Comparison of ENCODE assay signal across 8 cellular contexts in genomic region chr4:173231916-173232315, GRCh38.
A peak's percentile ranks its signal among the peaks of the same experiment; 100 is the strongest.
DNase-seq lines count a peak whose midpoint lies in the region; ATAC-seq and TF ChIP-seq lines count a peak whose summit lies in the region.

No MANE protein-coding gene starts in this region.

- no peaks in the 10 kb centered on the region for H3K4me1 Mint-ChIP-seq in activated naive CD4-positive, alpha-beta T cell treated with anti-CD3 and anti-CD28 coated beads, Interleukin-2, amount 10 ng/mL, durations not matched to agents 7 days and 5 days
- no peaks in the 10 kb centered on the region for H3K4me1 Mint-ChIP-seq in activated CD4-positive, alpha-beta memory T cell treated with anti-CD3 and anti-CD28 coated beads, Interleukin-2, amount 10 ng/mL, durations not matched to agents 7 days and 5 days

- no peaks in the 10 kb centered on the region for H3K27me3 ChIP-seq in hepatocyte

- no peak overlapping the region for H3K4me2 ChIP-seq in hepatocyte

- H3K36me3 ChIP-seq in hepatocyte (replicated peaks; ENCODE audit: insufficient read depth, low read depth): no peaks in the 10 kb centered on the region

- no peaks in the 10 kb centered on the region for H3K9me2 ChIP-seq in hepatocyte (replicated peaks; ENCODE audit: insufficient read depth)

- H3K79me2 ChIP-seq in hepatocyte: peaks cover 2% of the 10 kb centered on the region

- H3K4me3 Mint-ChIP-seq in activated naive CD4-positive, alpha-beta T cell treated with anti-CD3 and anti-CD28 coated beads, Interleukin-2, amount 10 ng/mL, durations not matched to agents 7 days and 5 days: no peak overlapping the region
- no peak overlapping the region for H3K4me3 Mint-ChIP-seq in activated CD4-positive, alpha-beta memory T cell treated with anti-CD3 and anti-CD28 coated beads, Interleukin-2, amount 10 ng/mL, durations not matched to agents 7 days and 5 days

- no peaks in the 10 kb centered on the region for H3K9me3 ChIP-seq in hepatocyte (ENCODE audit: low read depth)

- no peaks in the 10 kb centered on the region for H4K20me1 ChIP-seq in hepatocyte (ENCODE audit: insufficient read depth, poor library complexity, severe bottlenecking)

- WGBS in hepatocyte (ENCODE audit: low lambda C conversion rate, missing lambda C conversion rate): 80% methylated on average over 1 of the region's 1 CpG

- no peaks in the 10 kb centered on the region for H3K27me3 Mint-ChIP-seq in activated naive CD4-positive, alpha-beta T cell treated with anti-CD3 and anti-CD28 coated beads, Interleukin-2, amount 10 ng/mL, durations not matched to agents 7 days and 5 days
- no peaks in the 10 kb centered on the region for H3K27me3 Mint-ChIP-seq in activated CD4-positive, alpha-beta memory T cell treated with anti-CD3 and anti-CD28 coated beads, Interleukin-2, amount 10 ng/mL, durations not matched to agents 7 days and 5 days

- peak; percentile 44 for DNase-seq in ELR (ENCODE audit: low read depth)
- peak; percentile 24 for DNase-seq in hepatocyte (ENCODE audit: low spot score)
- no peak for DNase-seq in islet precursor cell
- no peak for DNase-seq in activated naive CD4-positive, alpha-beta T cell treated with anti-CD3 and anti-CD28 coated beads, Interleukin-2, amount 10 ng/mL, durations not matched to agents 7 days and 5 days
- no peak for DNase-seq in activated CD4-positive, alpha-beta memory T cell treated with anti-CD3 and anti-CD28 coated beads, Interleukin-2, amount 10 ng/mL, durations not matched to agents 7 days and 5 days

- CTCF ChIA-PET in activated naive CD4-positive, alpha-beta T cell treated with anti-CD3 and anti-CD28 coated beads, Interleukin-2, amount 10 ng/mL, durations not matched to agents 7 days and 5 days (lab: Charles Lee): interaction anchor here (0.7 to 1.5 kb wide), 2 partner anchors 9 to 218 kb away, joined by 4 to 5 read pairs; no protein-coding TSS in a partner anchor
- CTCF ChIA-PET in activated CD4-positive, alpha-beta memory T cell treated with anti-CD3 and anti-CD28 coated beads, Interleukin-2, amount 10 ng/mL, durations not matched to agents 7 days and 5 days (lab: Charles Lee): no interaction called here

- peak; percentile 53 for ATAC-seq in HG02642 (IDR thresholded peaks at IDR 0.05; ENCODE audit: poor library complexity, unreplicated experiment)
- peak; percentile 95 for ATAC-seq in SK-N-SH treated with all-trans-retinoic acid at 6 μM for 48 hours
- ATAC-seq in HG02840 (IDR thresholded peaks at IDR 0.05; ENCODE audit: low FRiP score, unreplicated experiment): no peak

- H3K36me3 Mint-ChIP-seq in activated naive CD4-positive, alpha-beta T cell treated with anti-CD3 and anti-CD28 coated beads, Interleukin-2, amount 10 ng/mL, durations not matched to agents 7 days and 5 days: no peaks in the 10 kb centered on the region
- H3K36me3 Mint-ChIP-seq in activated CD4-positive, alpha-beta memory T cell treated with anti-CD3 and anti-CD28 coated beads, Interleukin-2, amount 10 ng/mL, durations not matched to agents 7 days and 5 days (ENCODE audit: low read depth): no peaks in the 10 kb centered on the region

- POLR2A ChIA-PET in activated CD4-positive, alpha-beta memory T cell treated with anti-CD3 and anti-CD28 coated beads, Interleukin-2, amount 10 ng/mL, durations not matched to agents 7 days and 5 days (lab: Charles Lee): no interaction called here

- peak; percentile 34 for TF ChIP-seq CTCF in hepatocyte (IDR thresholded peaks at IDR 0.05; ENCODE audit: poor library complexity)

- no peak overlapping the region for H2AFZ ChIP-seq in hepatocyte

- no peaks in the 10 kb centered on the region for H3K9me3 Mint-ChIP-seq in activated naive CD4-positive, alpha-beta T cell treated with anti-CD3 and anti-CD28 coated beads, Interleukin-2, amount 10 ng/mL, durations not matched to agents 7 days and 5 days
- no peaks in the 10 kb centered on the region for H3K9me3 Mint-ChIP-seq in activated CD4-positive, alpha-beta memory T cell treated with anti-CD3 and anti-CD28 coated beads, Interleukin-2, amount 10 ng/mL, durations not matched to agents 7 days and 5 days

- peaks cover 6% of the 10 kb centered on the region for H3K4me1 ChIP-seq in hepatocyte (ENCODE audit: insufficient read depth)

- H3K27ac ChIP-seq in hepatocyte: no peak overlapping the region

- no peak overlapping the region for H3K27ac Mint-ChIP-seq in activated naive CD4-positive, alpha-beta T cell treated with anti-CD3 and anti-CD28 coated beads, Interleukin-2, amount 10 ng/mL, durations not matched to agents 7 days and 5 days
- H3K27ac Mint-ChIP-seq in activated CD4-positive, alpha-beta memory T cell treated with anti-CD3 and anti-CD28 coated beads, Interleukin-2, amount 10 ng/mL, durations not matched to agents 7 days and 5 days: no peak overlapping the region

- H3K4me3 ChIP-seq in hepatocyte: no peak overlapping the region

TF ChIP-seq in SK-N-SH treated with all-trans-retinoic acid at 6 μM for 48 hours, 23 proteins besides CTCF, POLR2A, EP300 and RAD21:
- no peak for TF ChIP-seq SNAI2 (CRISPR knock-in tag; IDR thresholded peaks at IDR 0.05)
- TF ChIP-seq ZNF8 (CRISPR knock-in tag; IDR thresholded peaks at IDR 0.05): no peak
- TF ChIP-seq CSDC2 (CRISPR knock-in tag; IDR thresholded peaks at IDR 0.05): no peak
- TF ChIP-seq ESRRG (CRISPR knock-in tag; IDR thresholded peaks at IDR 0.05): no peak
- TF ChIP-seq BACH2 (CRISPR knock-in tag; IDR thresholded peaks at IDR 0.05; ENCODE audit: borderline replicate concordance): no peak
TF ChIP-seq in SK-N-SH treated with all-trans-retinoic acid at 6 μM for 48 hours: peak in this region for 0.

Comparison
In these comparisons a context has a peak if more than half of its experiments do, and no peak if none do; other contexts are left out.
1. DNase-seq: peak in ELR (single experiment) and hepatocyte (single experiment); none in islet precursor cell (single experiment), activated naive CD4-positive, alpha-beta T cell treated with anti-CD3 and anti-CD28 coated beads, Interleukin-2, amount 10 ng/mL, durations not matched to agents 7 days and 5 days (single experiment) and activated CD4-positive, alpha-beta memory T cell treated with anti-CD3 and anti-CD28 coated beads, Interleukin-2, amount 10 ng/mL, durations not matched to agents 7 days and 5 days (single experiment).